ENCODE assay signal across 27 cellular contexts in genomic region chr12:48686615-48687334, GRCh38. TPM values are rescaled to one million over a fixed set of nuclear protein-coding genes. Genes with fewer than 3 reads are reported as not detected.
DNase-seq lines count a peak whose midpoint lies in the region; ATAC-seq, FAIRE-seq and TF ChIP-seq lines count a peak whose summit lies in the region.
"Had no signal": no experiment of that assay in that cellular context is flagged by ENCODE, and none has a peak within 500 bp of the region (broad histone marks: within the 10 kb centered on the region; RNA-seq: fewer than 3 reads in every experiment).

No MANE protein-coding gene starts in this region.

- peak overlapping the region in 2 of 3 donors; percentile 13 to 74 for H3K27ac Mint-ChIP-seq in IgD-negative memory B cell
- peak overlapping the region; percentile 10 for H3K27ac Mint-ChIP-seq in stimulated activated effector memory CD8-positive, alpha-beta T cell treated with anti-CD3 and anti-CD28 coated beads, Interleukin-12 subunit alpha, Interleukin-12 subunit beta, amount 100 ng/mL, for 72 hours
- H3K27ac Mint-ChIP-seq: B cell, HFFc6 had no signal

- TF ChIP-seq CTCF in K562 (IDR thresholded peaks at IDR 0.05 in 2 of 3, conservative IDR thresholded peaks at IDR 0.05 in 1 of 3; ENCODE audit: insufficient read depth in 2 of 3, low read depth in 1 of 3, low read length in 3 of 3): no peak

- no peak overlapping the region for H3K27ac ChIP-seq in K562 (ENCODE audit: extremely low read depth, low read depth, low read length)
- H3K27ac ChIP-seq: GM23248, KMS-11, Peyer's patch, SK-N-MC had no signal

- no peaks in the 10 kb centered on the region for H3K9me1 ChIP-seq in K562 (ENCODE audit: control insufficient read depth, insufficient read depth, low read length)

- no peaks in the 10 kb centered on the region for H3K9me3 ChIP-seq in K562 (replicated peaks; ENCODE audit: control insufficient read depth, insufficient read depth, low read depth, low read length)
- H3K9me3 ChIP-seq: Peyer's patch had no signal

- H3K79me2 ChIP-seq in K562 (ENCODE audit: control insufficient read depth, insufficient read depth, low read length): peaks cover 25% of the 10 kb centered on the region

- H3K9ac ChIP-seq in K562 (ENCODE audit: insufficient read depth in 1 of 2, low read depth in 2 of 2, low read length in 2 of 2): no peak overlapping the region
- H3K9ac ChIP-seq: GM23248, KMS-11 had no signal

- no peaks in the 10 kb centered on the region for H3K9me3 Mint-ChIP-seq in IgD-negative memory B cell
- no peaks in the 10 kb centered on the region for H3K9me3 Mint-ChIP-seq in stimulated activated effector memory CD8-positive, alpha-beta T cell treated with anti-CD3 and anti-CD28 coated beads, Interleukin-12 subunit alpha, Interleukin-12 subunit beta, amount 100 ng/mL, for 72 hours
- H3K9me3 Mint-ChIP-seq: CD14-positive monocyte, HFFc6 had no signal

- no peaks in the 10 kb centered on the region for H4K20me1 ChIP-seq in K562 (replicated peaks; ENCODE audit: control insufficient read depth, insufficient read depth, low read length)

- no peak overlapping the region for H3K4me2 ChIP-seq in K562 (ENCODE audit: insufficient read depth, low read length)
- H3K4me2 ChIP-seq: KMS-11 had no signal

- H3K27me3 Mint-ChIP-seq in IgD-negative memory B cell: no peaks in the 10 kb centered on the region
- H3K27me3 Mint-ChIP-seq: B cell had no signal

- H3K4me3 ChIP-seq in K562: no peak overlapping the region
- H3K4me3 ChIP-seq: GM23248, Peyer's patch, SK-N-MC had no signal

- intact Hi-C loops in K562 (cut with micrococcal nuclease): no loop called here

- H3K27me3 ChIP-seq in K562 (ENCODE audit: control insufficient read depth in 2 of 2, insufficient read depth in 2 of 2, low read length in 2 of 2): no peaks in the 10 kb centered on the region
- H3K27me3 ChIP-seq: Peyer's patch had no signal

- POLR2A ChIA-PET in K562 (lab: Yijun Ruan, JAX): interaction anchor here (1.8 kb wide), 1 partner anchor 10 kb away, joined by 5 read pairs; no protein-coding TSS in a partner anchor

- CTCF ChIA-PET in K562 (lab: Yijun Ruan, JAX; ENCODE audit: low intra/inter-chr PET ratio): no interaction called here

- H3K4me1 ChIP-seq in K562 (replicated peaks in 1 of 2; ENCODE audit: control insufficient read depth in 2 of 2, insufficient read depth in 2 of 2, low read length in 2 of 2): peaks cover 5 to 9% of the 10 kb centered on the region in 2 experiments; a peak in 4 of 5 replicates
- H3K4me1 ChIP-seq: Peyer's patch had no signal

- TF ChIP-seq POLR2A in GM12891 (IDR thresholded peaks at IDR 0.05; ENCODE audit: low read depth, low read length): no peak
- peak; percentile 46 for TF ChIP-seq POLR2A in K562 (conservative IDR thresholded peaks at IDR 0.05)

- BruUV-seq in K562 (replicated peaks; lab: Mats Ljungman, UMichigan): no TSS peak

- peaks cover 4% of the 10 kb centered on the region for H3K36me3 Mint-ChIP-seq in IgD-negative memory B cell
- H3K36me3 Mint-ChIP-seq in stimulated activated effector memory CD8-positive, alpha-beta T cell treated with anti-CD3 and anti-CD28 coated beads, Interleukin-12 subunit alpha, Interleukin-12 subunit beta, amount 100 ng/mL, for 72 hours: peaks cover 58% of the 10 kb centered on the region

- in situ Hi-C loops in K562 (cut with MboI): no loop called here

- 62% methylated on average over 6 of the region's 6 CpGs for WGBS in K562 (ENCODE audit: insufficient coverage, low coverage, missing lambda C conversion rate)

- peaks cover 2 to 9% (median 6%) of the 10 kb centered on the region in 3 donors for H3K4me1 Mint-ChIP-seq in IgD-negative memory B cell
- H3K4me1 Mint-ChIP-seq in stimulated activated effector memory CD8-positive, alpha-beta T cell treated with anti-CD3 and anti-CD28 coated beads, Interleukin-12 subunit alpha, Interleukin-12 subunit beta, amount 100 ng/mL, for 72 hours: peaks cover 13% of the 10 kb centered on the region

- no peak for TF ChIP-seq RAD21 in K562 (CRISPR knock-in tag; conservative IDR thresholded peaks at IDR 0.05 in 1 of 2, IDR thresholded peaks at IDR 0.05 in 1 of 2)

- DNase-seq in GM12891 (ENCODE audit: insufficient read length, low spot score): no peak
- peak in 1 of 4 experiments; percentile 47 for DNase-seq in K562 (ENCODE audit: extremely low read depth in 1 of 4, low spot score in 3 of 4)
- no peak for DNase-seq in stimulated activated effector memory CD8-positive, alpha-beta T cell treated with anti-CD3 and anti-CD28 coated beads, Interleukin-12 subunit alpha, Interleukin-12 subunit beta, amount 100 ng/mL, for 72 hours (ENCODE audit: low spot score in 2 of 2)
- no peak for DNase-seq in NCI-H510A (lab: John Stamatoyannopoulos, UW)
- DNase-seq in left lobe of liver (ENCODE audit: low spot score): no peak
- DNase-seq: DMS153, DND-41, GM23248, H7, HFFc6, MM.1S, NCI-H1048, NCI-H1417, NCI-H1694 treated with DMSO at 0.1 percent for 48 hours, NCI-H2081, NCI-H2227 treated with DMSO at 0.1 percent for 48 hours, NCI-H69, Peyer's patch, SIG-M5 had no signal

- H2AFZ ChIP-seq in K562 (ENCODE audit: low read depth, low read length): no peak overlapping the region
- H2AFZ ChIP-seq: GM23248 had no signal

- no peak for ATAC-seq in K562
- no peak for ATAC-seq in stimulated activated effector memory CD8-positive, alpha-beta T cell treated with anti-CD3 and anti-CD28 coated beads, Interleukin-12 subunit alpha, Interleukin-12 subunit beta, amount 100 ng/mL, for 72 hours
- no peak for ATAC-seq in GM21619 (IDR thresholded peaks at IDR 0.05; ENCODE audit: unreplicated experiment)
- ATAC-seq in left lobe of liver: no peak

- FAIRE-seq in GM12891 (lab: Jason Lieb, UNC): no peak
- no peak for FAIRE-seq in K562 (lab: Jason Lieb, UNC)
- FAIRE-seq: GM18507, HTR-8/SVneo had no signal

- H3K36me3 ChIP-seq in K562 (ENCODE audit: control insufficient read depth, insufficient read depth, low read length): peaks cover 43% of the 10 kb centered on the region

- peak; percentile 30; the same call in 1 of the 2 replicates for TF ChIP-seq EP300 in K562 (IDR thresholded peaks at IDR 0.05; ENCODE audit: low read length)

- H3K4me3 Mint-ChIP-seq in IgD-negative memory B cell: peak overlapping the region in 1 of 4 donors; percentile 48
- H3K4me3 Mint-ChIP-seq in stimulated activated effector memory CD8-positive, alpha-beta T cell treated with anti-CD3 and anti-CD28 coated beads, Interleukin-12 subunit alpha, Interleukin-12 subunit beta, amount 100 ng/mL, for 72 hours: no peak overlapping the region
- H3K4me3 Mint-ChIP-seq: B cell, CD14-positive monocyte, HFFc6 had no signal

TF ChIP-seq in GM12891, 5 proteins besides CTCF, POLR2A, EP300 and RAD21:
- TF ChIP-seq PAX5 (IDR thresholded peaks at IDR 0.05; ENCODE audit: insufficient read depth, low read length, severe bottlenecking) (no peak), POLR2AphosphoS5 (IDR thresholded peaks at IDR 0.05; ENCODE audit: low read depth, low read length) (peak; percentile 37; the same call in 1 of the 2 replicates)

TF ChIP-seq in K562, 482 proteins besides CTCF, POLR2A, EP300 and RAD21 (continues in another document):
- TF ChIP-seq KDM1A (IDR thresholded peaks at IDR 0.05): peak in 1 of 2 experiments; percentile 3; a peak in 3 of 4 replicates
- peak; percentile 57; the same call in 1 of the 2 replicates for TF ChIP-seq BCOR (IDR thresholded peaks at IDR 0.05)

RNA-seq across cellular contexts. Expression of gene KANSL2, which starts 4.7 kb away (rescaled TPM):
- 18.4 TPM for polyA plus RNA-seq in GM12891 (2012; ENCODE audit: low read depth, missing spikeins)
- polyA plus RNA-seq in IgD-negative memory B cell (47.8 TPM), K562 (2011; rRNA removed) (60.3 and 63.9 TPM in 2 replicates), K562 (2014; fragmentation: Illumina TruSeq; extraction: Trizol) (45.6 and 48.5 TPM in 2 replicates), K562 (2014; fragmentation: Nextera tagmentation; extraction: Ambion mirVana) (10 to 100 TPM; 80.0 to 89.8 TPM), K562 (2014; rRNA removed) (51.6 and 57.6 TPM in 2 replicates)
- total RNA-seq in K562 (2011; cell fraction: chromatin; rRNA removed; ENCODE audit: low replicate concordance): 193 and 271 TPM in 2 replicates
- 175 and 180 TPM in 2 replicates for total RNA-seq in K562 (2011; cell fraction: nucleolus; rRNA removed)
- 137 and 174 TPM in 2 replicates for total RNA-seq in K562 (2011; cell fraction: nucleoplasm; rRNA removed)
- total RNA-seq in K562 (2014; rRNA removed) (41.1 and 43.8 TPM in 2 replicates), K562 (2014; rRNA removed; fragmentation: Illumina TruSeq; extraction: Trizol) (65.0 and 70.3 TPM in 2 replicates), K562 (2015; rRNA removed; fragmentation: Illumina TruSeq; extraction: Trizol) (48.1 and 55.4 TPM in 2 replicates), K562 (2021) (43.6 and 44.8 TPM in 2 replicates), left lobe of liver (8.2 TPM)
- 54.6 and 68.2 TPM in 2 replicates for polyA plus RNA-seq in K562 (2011; cell fraction: cytosol; rRNA removed)
- polyA plus RNA-seq in K562 (2011; cell fraction: nucleus; rRNA removed): 83.7 and 86.1 TPM in 2 replicates
- polyA plus RNA-seq in K562 (2012): 27.8 and 47.9 TPM in 2 replicates
- 134 and 138 TPM in 2 replicates for polyA minus RNA-seq in K562 (2011; rRNA and poly(A)+ RNA removed)
- polyA minus RNA-seq in K562 (2011; cell fraction: cytosol; rRNA and poly(A)+ RNA removed): 26.6 and 44.2 TPM in 2 replicates
- 97.1 and 104 TPM in 2 replicates for polyA minus RNA-seq in K562 (2011; cell fraction: nucleus; rRNA and poly(A)+ RNA removed)

RNA-seq across cellular contexts. Expression of gene CCNT1, which starts 29.7 kb away (rescaled TPM):
- polyA plus RNA-seq in GM12891 (2012; ENCODE audit: low read depth, missing spikeins): 10.6 TPM
- polyA plus RNA-seq in IgD-negative memory B cell: 14.9 TPM
- total RNA-seq in K562 (2011; cell fraction: chromatin; rRNA removed; ENCODE audit: low replicate concordance): 99.4 and 118 TPM in 2 replicates
- 36.3 and 46.0 TPM in 2 replicates for total RNA-seq in K562 (2011; cell fraction: nucleolus; rRNA removed)
- 45.0 and 52.4 TPM in 2 replicates for total RNA-seq in K562 (2011; cell fraction: nucleoplasm; rRNA removed)
- 17.1 and 24.0 TPM in 2 replicates for total RNA-seq in K562 (2014; rRNA removed)
- 51.0 and 60.3 TPM in 2 replicates for total RNA-seq in K562 (2014; rRNA removed; fragmentation: Illumina TruSeq; extraction: Trizol)
- 37.6 and 39.0 TPM in 2 replicates for total RNA-seq in K562 (2015; rRNA removed; fragmentation: Illumina TruSeq; extraction: Trizol)
- 52.4 and 53.9 TPM in 2 replicates for total RNA-seq in K562 (2021)
- 44.4 and 49.7 TPM in 2 replicates for polyA plus RNA-seq in K562 (2011; rRNA removed)
- polyA plus RNA-seq in K562 (2011; cell fraction: cytosol; rRNA removed): 14.6 and 26.2 TPM in 2 replicates
- 54.4 and 61.1 TPM in 2 replicates for polyA plus RNA-seq in K562 (2011; cell fraction: nucleus; rRNA removed)
- polyA plus RNA-seq in K562 (2012): 14.2 and 17.1 TPM in 2 replicates
- 27.1 and 33.4 TPM in 2 replicates for polyA plus RNA-seq in K562 (2014; fragmentation: Illumina TruSeq; extraction: Trizol)
- 10 to 100 TPM in 1 of 2 experiments, 1 to 10 TPM in 1; 9.7 to 10.5 TPM for polyA plus RNA-seq in K562 (2014; fragmentation: Nextera tagmentation; extraction: Ambion mirVana)
- 18.2 and 18.5 TPM in 2 replicates for polyA plus RNA-seq in K562 (2014; rRNA removed)
- 223 and 245 TPM in 2 replicates for polyA minus RNA-seq in K562 (2011; rRNA and poly(A)+ RNA removed)
- 31.3 and 40.4 TPM in 2 replicates for polyA minus RNA-seq in K562 (2011; cell fraction: cytosol; rRNA and poly(A)+ RNA removed)
- 28.1 and 55.5 TPM in 2 replicates for polyA minus RNA-seq in K562 (2011; cell fraction: nucleus; rRNA and poly(A)+ RNA removed)
- total RNA-seq in left lobe of liver: 12.1 TPM
